18 cellular contexts compared by ENCODE assay signal in the genomic region with DNA sequence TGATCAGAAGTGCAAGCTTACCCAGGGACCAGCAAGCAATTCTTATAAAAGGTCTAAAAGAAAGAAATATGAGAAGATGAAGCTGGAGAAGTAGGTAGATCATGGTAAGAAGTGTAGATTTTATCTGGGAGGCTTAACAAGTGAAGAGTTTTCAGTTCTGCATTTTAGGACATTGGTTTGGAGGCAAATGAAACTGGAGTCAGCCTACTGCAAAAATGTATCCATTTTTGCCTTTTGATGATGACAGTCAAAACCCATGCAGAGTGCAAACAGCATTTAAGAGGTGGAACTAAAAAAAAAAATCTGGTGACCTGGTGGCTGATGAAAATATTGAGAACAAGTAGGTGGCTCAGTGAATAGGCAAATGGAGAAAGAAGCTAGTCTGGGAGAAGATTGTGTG.
A peak's percentile ranks its signal among the peaks of the same experiment; 100 is the strongest.
DNase-seq lines count a peak whose midpoint lies in the region; ATAC-seq and TF ChIP-seq lines count a peak whose summit lies in the region.
"Had no signal": no experiment of that assay in that cellular context is flagged by ENCODE, and none has a peak within 500 bp of the region (broad histone marks: within the 10 kb centered on the region; RNA-seq: fewer than 3 reads in every experiment).

No MANE protein-coding gene starts in this region.

- TF ChIP-seq CTCF in OCI-LY3 (IDR thresholded peaks at IDR 0.05; ENCODE audit: low read depth, low read length) (no peak), osteoblast (IDR thresholded peaks at IDR 0.05; ENCODE audit: extremely low read depth, low read depth, low read length) (no peak), tibial artery (IDR thresholded peaks at IDR 0.05) (no peak)

- H4K20me1 ChIP-seq in OCI-LY3 (ENCODE audit: insufficient read depth, low read length) (no peaks in the 10 kb centered on the region), osteoblast (ENCODE audit: insufficient read depth, low read length) (no peaks in the 10 kb centered on the region)

- H3K27me3 ChIP-seq in OCI-LY3 (ENCODE audit: low read depth, low read length) (no peaks in the 10 kb centered on the region), osteoblast (ENCODE audit: insufficient read depth, low read length) (no peaks in the 10 kb centered on the region), tibial artery (no peaks in the 10 kb centered on the region)

- H3K9ac ChIP-seq in OCI-LY3 (ENCODE audit: low read length), result no peak overlapping the region

- H3K79me2 ChIP-seq in OCI-LY3 (ENCODE audit: low read length), result no peaks in the 10 kb centered on the region
- no peaks in the 10 kb centered on the region for H3K79me2 ChIP-seq in osteoblast (ENCODE audit: insufficient read depth, low read length)

- no peak for DNase-seq in HUDEP-2 (lab: John Stamatoyannopoulos, UW; ENCODE audit: unreplicated experiment in 76 of 76)
- no peak for DNase-seq in osteoblast (ENCODE audit: insufficient read length, low spot score, missing footprints)
- DNase-seq in tibial artery, result no peak
- DNase-seq in NCI-H1417 treated with DMSO at 0.1 percent for 48 hours (lab: John Stamatoyannopoulos, UW), result no peak
- DNase-seq: activated CD8-positive, alpha-beta T cell treated with anti-CD3 and anti-CD28 coated beads, Interleukin-2, amount 10 ng/mL, durations not matched to agents 7 days and 5 days; activated naive CD4-positive, alpha-beta T cell treated with anti-CD3 and anti-CD28 coated beads, Interleukin-2, amount 50 U/mL, for 16 hours; caudate nucleus; CD4-positive, CD25-positive, alpha-beta regulatory T cell; erythroblast; IMR-90; NCI-H2029; stimulated activated CD4-positive, alpha-beta T cell treated with anti-CD3 and anti-CD28 coated beads, Interleukin-1b, Interleukin-23, amount 100 ng/mL, for 48 hours; T-helper 2 cell had no signal

- H3K9me3 ChIP-seq in OCI-LY3 (ENCODE audit: insufficient read depth, low read length) (no peaks in the 10 kb centered on the region), osteoblast (ENCODE audit: low read depth, low read length) (no peaks in the 10 kb centered on the region), tibial artery (no peaks in the 10 kb centered on the region)
- H3K9me3 ChIP-seq: HAP-1 had no signal

- intact Hi-C loops in tibial artery (cut with DNase I; ENCODE audit: low total_unique reads), result no loop called here

- peak overlapping the region; percentile 33 for H3K4me2 ChIP-seq in OCI-LY3 (ENCODE audit: low read length)
- H3K4me2 ChIP-seq in osteoblast (ENCODE audit: insufficient read depth, low read length), result no peak overlapping the region

- H3K27ac ChIP-seq in OCI-LY3 (ENCODE audit: low read length) (no peak overlapping the region), osteoblast (ENCODE audit: low read depth, low read length) (no peak overlapping the region), tibial artery (no peak overlapping the region)

- peak; percentile 93 for ATAC-seq in GM18511 (IDR thresholded peaks at IDR 0.05; ENCODE audit: unreplicated experiment)
- ATAC-seq in GM21381 (IDR thresholded peaks at IDR 0.05; ENCODE audit: unreplicated experiment), result peak; percentile 70
- peak; percentile 76 for ATAC-seq in HG02981 (IDR thresholded peaks at IDR 0.05; ENCODE audit: unreplicated experiment)
- ATAC-seq: activated CD8-positive, alpha-beta T cell treated with anti-CD3 and anti-CD28 coated beads, Interleukin-2, amount 10 ng/mL, durations not matched to agents 7 days and 5 days had no signal

- H3K4me1 ChIP-seq in OCI-LY3 (ENCODE audit: low read length) (peaks cover 16% of the 10 kb centered on the region), osteoblast (ENCODE audit: insufficient read depth, low read length) (peaks cover 13% of the 10 kb centered on the region), tibial artery (no peaks in the 10 kb centered on the region)
- H3K4me1 ChIP-seq: HAP-1 had no signal

- H2AFZ ChIP-seq in OCI-LY3 (ENCODE audit: low read depth, low read length), result no peak overlapping the region
- no peak overlapping the region for H2AFZ ChIP-seq in osteoblast (ENCODE audit: low read length)

- H3K4me3 ChIP-seq in OCI-LY3 (ENCODE audit: low read length), result no peak overlapping the region
- no peak overlapping the region for H3K4me3 ChIP-seq in osteoblast (ENCODE audit: insufficient read depth, low read length)
- no peak overlapping the region for H3K4me3 ChIP-seq in tibial artery
- H3K4me3 ChIP-seq: HAP-1 had no signal

- H3K36me3 ChIP-seq in OCI-LY3 (replicated peaks; ENCODE audit: low read depth, low read length), result no peaks in the 10 kb centered on the region
- H3K36me3 ChIP-seq in osteoblast (ENCODE audit: insufficient read depth, low read length), result no peaks in the 10 kb centered on the region
- no peaks in the 10 kb centered on the region for H3K36me3 ChIP-seq in tibial artery
- H3K36me3 ChIP-seq: HAP-1 had no signal
